ENCODE assay signal across 19 cellular contexts in the genomic region with DNA sequence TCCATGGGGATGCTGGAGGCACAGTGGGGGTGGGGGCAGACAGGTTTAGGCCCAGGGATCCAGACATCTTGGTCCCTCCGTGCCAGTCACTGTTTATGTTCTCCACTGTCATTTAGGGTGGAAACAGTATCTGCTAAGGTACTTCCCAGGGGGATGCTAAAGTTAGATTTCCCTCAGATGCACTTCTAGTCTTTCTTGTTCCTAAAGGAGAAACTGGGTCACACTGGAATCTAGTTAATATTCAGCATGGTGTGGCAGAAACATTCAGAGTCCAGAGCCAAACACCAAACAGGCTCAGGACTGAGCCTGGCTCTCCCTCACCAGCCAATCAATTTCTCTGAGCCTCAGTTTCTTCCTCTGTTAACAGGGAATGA.
DNase-seq lines count a peak whose midpoint lies in the region; ATAC-seq and TF ChIP-seq lines count a peak whose summit lies in the region.
"Had no signal": no experiment of that assay in that cellular context is flagged by ENCODE, and none has a peak within 500 bp of the region (broad histone marks: within the 10 kb centered on the region; RNA-seq: fewer than 3 reads in every experiment).

No MANE protein-coding gene starts in this region.

- no peaks in the 10 kb centered on the region for H3K79me2 ChIP-seq in MM.1S (ENCODE audit: low read length)

- H3K4me3 ChIP-seq in MM.1S (ENCODE audit: low read length): no peak overlapping the region
- H3K4me3 ChIP-seq in prostate gland: no peak overlapping the region
- no peak overlapping the region for H3K4me3 ChIP-seq in Peyer's patch
- H3K4me3 ChIP-seq: GM12878 had no signal

- ATAC-seq in left lobe of liver (peak; percentile 46), HG03442 (IDR thresholded peaks at IDR 0.05; ENCODE audit: unreplicated experiment) (no peak), T-cell (replicated peaks in 1 of 4) (no peak)
- ATAC-seq: GM12878, SK-N-SH treated with all-trans-retinoic acid at 6 μM for 48 hours had no signal

- H3K27ac Mint-ChIP-seq in T-cell: no peak overlapping the region
- H3K27ac Mint-ChIP-seq: CD14-positive monocyte, H9, HFFc6 had no signal

- intact Hi-C loops in prostate gland (cut with DNase I): no loop called here

- no peaks in the 10 kb centered on the region for H3K9me3 ChIP-seq in MM.1S (replicated peaks; ENCODE audit: insufficient read depth, low read length)
- no peaks in the 10 kb centered on the region for H3K9me3 ChIP-seq in prostate gland
- H3K9me3 ChIP-seq in Peyer's patch: no peaks in the 10 kb centered on the region

- H3K4me1 Mint-ChIP-seq in T-cell: peaks cover 0 to 13% (median 0%) of the 10 kb centered on the region in 3 donors
- H3K4me1 Mint-ChIP-seq: CD14-positive monocyte had no signal

- no peaks in the 10 kb centered on the region for H3F3A ChIP-seq in MM.1S (ENCODE audit: insufficient read depth, low read length)

- no peaks in the 10 kb centered on the region for H3K27me3 Mint-ChIP-seq in T-cell

- H3K4me2 ChIP-seq in MM.1S (ENCODE audit: low read depth, low read length): 0 out of 2 replicates have a peak overlapping the region, but pooled peaks have one; percentile 15

- DNase-seq in MM.1S (no peak), left lobe of liver (ENCODE audit: low spot score) (no peak), prostate gland (ENCODE audit: low spot score) (no peak), Peyer's patch (no peak), D341Med (ENCODE audit: low spot score) (no peak), T-cell (no peak)
- DNase-seq: DMS79, H9, HFFc6, Kasumi-1, NCI-H1048, NCI-H1417 treated with DMSO at 0.1 percent for 48 hours, NCI-H187 treated with DMSO at 0.1 percent for 48 hours, NCI-H2107, SIG-M5 had no signal

- POLR2A ChIA-PET in T-cell (lab: Charles Lee): no interaction called here

- TF ChIP-seq POLR2A in prostate gland (IDR thresholded peaks at IDR 0.05): no peak
- TF ChIP-seq POLR2A in Peyer's patch (IDR thresholded peaks at IDR 0.05): no peak

- no peaks in the 10 kb centered on the region for H3K9me2 ChIP-seq in MM.1S (replicated peaks; ENCODE audit: insufficient read depth, low read length)

- H3K36me3 ChIP-seq in MM.1S (replicated peaks; ENCODE audit: insufficient read depth, low read length) (no peaks in the 10 kb centered on the region), prostate gland (no peaks in the 10 kb centered on the region), Peyer's patch (no peaks in the 10 kb centered on the region)

- H4K20me1 ChIP-seq in MM.1S (ENCODE audit: insufficient read depth, low read length): no peaks in the 10 kb centered on the region

- H3K9ac ChIP-seq in MM.1S (ENCODE audit: low read length): no peak overlapping the region

- H3K36me3 Mint-ChIP-seq in T-cell: peaks cover 13% of the 10 kb centered on the region
- H3K36me3 Mint-ChIP-seq: CD14-positive monocyte had no signal

- TF ChIP-seq CTCF in MM.1S (IDR thresholded peaks at IDR 0.05; ENCODE audit: low read length) (no peak), prostate gland (IDR thresholded peaks at IDR 0.05) (no peak), Peyer's patch (IDR thresholded peaks at IDR 0.05) (no peak)

- H3K4me1 ChIP-seq in MM.1S (ENCODE audit: low read length) (peaks cover 4% of the 10 kb centered on the region; the same call in 1 of the 2 replicates), prostate gland (replicated peaks) (peaks cover 10% of the 10 kb centered on the region), Peyer's patch (peaks cover 0 to 7% (median 0%) of the 10 kb centered on the region in 4 donors)

- CTCF ChIA-PET in T-cell (lab: Charles Lee): no interaction called here

- H2AFZ ChIP-seq in MM.1S (ENCODE audit: low read length): no peak overlapping the region

- no peaks in the 10 kb centered on the region for H3K9me3 Mint-ChIP-seq in T-cell
- H3K9me3 Mint-ChIP-seq: CD14-positive monocyte, H9, HFFc6 had no signal

- no peak overlapping the region for H3K27ac ChIP-seq in MM.1S (ENCODE audit: low read length)
- peak overlapping the region; percentile 48 to 54 for H3K27ac ChIP-seq in prostate gland
- no peak overlapping the region for H3K27ac ChIP-seq in Peyer's patch

- H3K27me3 ChIP-seq in MM.1S (replicated peaks; ENCODE audit: insufficient read depth, low read length) (no peaks in the 10 kb centered on the region), prostate gland (replicated peaks; ENCODE audit: insufficient read depth) (no peaks in the 10 kb centered on the region), Peyer's patch (no peaks in the 10 kb centered on the region)

- H3K4me3 Mint-ChIP-seq in T-cell: no peak overlapping the region
- H3K4me3 Mint-ChIP-seq: CD14-positive monocyte, H9, HFFc6 had no signal

- WGBS in prostate gland: 54% methylated on average over 1 of the region's 1 CpG

Comparison
In these comparisons a context has a peak if more than half of its experiments do, and no peak if none do; other contexts are left out.
1. H3K27ac ChIP-seq: peak in prostate gland (2 of 2); none in MM.1S (single experiment) and Peyer's patch (0 of 4).